In the genomic region with DNA sequence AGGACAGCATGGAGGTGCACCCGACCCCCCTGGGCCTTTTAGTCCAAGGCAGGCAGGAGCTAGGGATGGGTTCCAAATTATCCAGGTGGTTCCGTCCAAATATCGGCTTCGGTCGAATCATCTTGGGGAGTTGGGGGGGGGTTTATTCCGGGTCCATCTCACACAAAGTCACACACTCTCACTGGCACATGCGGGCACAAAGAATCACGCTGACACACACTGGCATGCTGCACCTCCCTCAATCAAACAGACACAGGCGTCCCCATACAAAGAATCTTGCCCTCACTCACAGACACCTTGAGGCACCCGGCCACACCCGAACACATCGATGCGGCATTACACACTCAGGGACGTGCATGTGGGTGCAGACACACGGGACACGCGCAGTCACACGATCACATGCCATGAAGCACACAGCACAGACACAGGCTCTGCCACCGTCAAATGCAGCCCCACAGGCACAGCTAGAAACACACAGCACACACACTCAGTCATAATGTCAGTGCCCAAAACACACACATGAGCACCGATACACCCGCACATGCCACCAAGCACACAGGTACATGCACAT, we compare ENCODE assay signal across 1 cellular context.
TF ChIP-seq lines count a peak whose summit lies in the region.

No MANE protein-coding gene starts in this region.

TF ChIP-seq in H1, 55 proteins besides CTCF, POLR2A, EP300 and RAD21:
- TF ChIP-seq RFX5 (IDR thresholded peaks at IDR 0.05; ENCODE audit: borderline replicate concordance, low read depth, low read length) (no peak), RNF2 (IDR thresholded peaks at IDR 0.05; ENCODE audit: borderline replicate concordance, low read depth, low read length, missing control alignments, poor library complexity, severe bottlenecking) (no peak), KDM1A (IDR thresholded peaks at IDR 0.05; ENCODE audit: borderline replicate concordance, low read length) (no peak), CREB1 (IDR thresholded peaks at IDR 0.05) (no peak), SIX5 (IDR thresholded peaks at IDR 0.05; ENCODE audit: low read depth, low read length) (no peak), BACH1 (IDR thresholded peaks at IDR 0.05; ENCODE audit: low read length) (no peak), SP2 (IDR thresholded peaks at IDR 0.05; ENCODE audit: low read length) (no peak), SAP30 (IDR thresholded peaks at IDR 0.05; ENCODE audit: insufficient read depth, insufficient replicate concordance, low read length) (no peak)
